22 cellular contexts compared by ENCODE assay signal in the genomic region with DNA sequence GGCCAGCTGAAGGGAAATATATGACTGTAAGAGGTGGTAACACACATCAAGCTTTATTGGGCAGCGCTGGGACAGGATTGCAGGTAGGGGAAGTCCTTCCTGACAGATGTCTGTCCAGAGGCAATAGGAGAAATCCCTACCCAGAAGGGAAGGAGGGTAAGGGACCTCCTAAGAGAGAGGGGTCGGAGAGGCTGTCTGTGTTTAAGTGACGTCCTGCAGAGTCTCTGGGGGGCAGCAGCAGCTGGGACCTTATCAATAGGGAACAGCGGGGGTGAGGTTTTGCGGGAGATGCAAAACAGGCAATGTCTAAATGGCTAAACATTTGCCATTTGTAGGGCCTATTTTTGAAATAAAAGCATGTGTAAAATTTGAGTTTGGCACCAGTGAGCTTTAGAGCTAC.
A peak's percentile ranks its signal among the peaks of the same experiment; 100 is the strongest.
DNase-seq lines count a peak whose midpoint lies in the region; ATAC-seq and TF ChIP-seq lines count a peak whose summit lies in the region.
"Had no signal": no experiment of that assay in that cellular context is flagged by ENCODE, and none has a peak within 500 bp of the region (broad histone marks: within the 10 kb centered on the region; RNA-seq: fewer than 3 reads in every experiment).

No MANE protein-coding gene starts in this region.

- no peak overlapping the region for H2BK120ac ChIP-seq in mesendoderm (ENCODE audit: low read depth, low read length)

- H3K4me3 Mint-ChIP-seq in natural killer cell treated with Interleukin-12 subunit alpha and Interleukin-12 subunit beta and Interleukin-15 and Interleukin-18, amount 100 ng/mL, for 72 hours = no peak overlapping the region
- H3K4me3 Mint-ChIP-seq in natural killer cell (no peak overlapping the region), MCF 10A (ENCODE audit: unreplicated experiment) (no peak overlapping the region)
- H3K4me3 Mint-ChIP-seq: CD4-positive, alpha-beta T cell; H9; HFFc6 had no signal

- H2BK5ac ChIP-seq in mesendoderm (ENCODE audit: low read length) = no peak overlapping the region

- H3K79me1 ChIP-seq in mesendoderm (ENCODE audit: low read length) = no peaks in the 10 kb centered on the region

- no peak overlapping the region for H4K5ac ChIP-seq in mesendoderm (ENCODE audit: low read length)

- H3K9me3 Mint-ChIP-seq in natural killer cell treated with Interleukin-12 subunit alpha and Interleukin-12 subunit beta and Interleukin-15 and Interleukin-18, amount 100 ng/mL, for 72 hours = no peaks in the 10 kb centered on the region
- H3K9me3 Mint-ChIP-seq in natural killer cell (peaks cover 0 to 3% of the 10 kb centered on the region in 2 donors), MCF 10A (ENCODE audit: unreplicated experiment) (peaks cover 30% of the 10 kb centered on the region)
- H3K9me3 Mint-ChIP-seq: HFFc6 had no signal

- H3K18ac ChIP-seq in mesendoderm (ENCODE audit: low read length) = no peak overlapping the region

- no peaks in the 10 kb centered on the region for H3K4me1 Mint-ChIP-seq in natural killer cell treated with Interleukin-12 subunit alpha and Interleukin-12 subunit beta and Interleukin-15 and Interleukin-18, amount 100 ng/mL, for 72 hours (ENCODE audit: low read depth in 2 of 2)
- no peaks in the 10 kb centered on the region for H3K4me1 Mint-ChIP-seq in natural killer cell
- peaks cover under 1% of the 10 kb centered on the region for H3K4me1 Mint-ChIP-seq in MCF 10A (ENCODE audit: insufficient read depth, unreplicated experiment)

- no peak overlapping the region for H3K4me2 ChIP-seq in mesendoderm (ENCODE audit: low read length)
- no peak overlapping the region for H3K4me2 ChIP-seq in hepatocyte

- H3K4me1 ChIP-seq in mesendoderm (ENCODE audit: control insufficient read depth, low read depth, low read length) = peaks cover 14% of the 10 kb centered on the region
- no peaks in the 10 kb centered on the region for H3K4me1 ChIP-seq in hepatocyte (ENCODE audit: insufficient read depth)

- H4K20me1 ChIP-seq in hepatocyte (ENCODE audit: insufficient read depth, poor library complexity, severe bottlenecking) = no peaks in the 10 kb centered on the region

- H3K23ac ChIP-seq in mesendoderm (ENCODE audit: low read length) = no peak overlapping the region

- no peaks in the 10 kb centered on the region for H3K36me3 Mint-ChIP-seq in natural killer cell treated with Interleukin-12 subunit alpha and Interleukin-12 subunit beta and Interleukin-15 and Interleukin-18, amount 100 ng/mL, for 72 hours
- H3K36me3 Mint-ChIP-seq in natural killer cell (peaks cover 7% of the 10 kb centered on the region), MCF 10A (ENCODE audit: insufficient read depth, unreplicated experiment) (no peaks in the 10 kb centered on the region)

- H3K27ac ChIP-seq in mesendoderm (ENCODE audit: low read depth, low read length) = no peak overlapping the region
- no peak overlapping the region for H3K27ac ChIP-seq in hepatocyte
- H3K27ac ChIP-seq: PC-9 had no signal

- no peak overlapping the region for H2AK5ac ChIP-seq in mesendoderm (ENCODE audit: low read length)

- CTCF ChIA-PET in MCF 10A (lab: Yijun Ruan, JAX) = no interaction called here

- TF ChIP-seq CTCF in natural killer cell (IDR thresholded peaks at IDR 0.05) = no peak
- no peak for TF ChIP-seq CTCF in hepatocyte (IDR thresholded peaks at IDR 0.05; ENCODE audit: poor library complexity)
- TF ChIP-seq CTCF in MCF 10A (IDR thresholded peaks at IDR 0.05; ENCODE audit: unreplicated experiment) = no peak

- H3K4me3 ChIP-seq in mesendoderm (ENCODE audit: low read length) = no peak overlapping the region
- no peak overlapping the region for H3K4me3 ChIP-seq in hepatocyte
- H3K4me3 ChIP-seq: MG63, PC-9 had no signal

- H3K56ac ChIP-seq in mesendoderm (ENCODE audit: low read length) = peak overlapping the region; percentile 61

- no CpG with 5 or more reads among the region's 5 CpGs for WGBS in mesendoderm (ENCODE audit: extremely low coverage, insufficient coverage, low lambda C conversion rate)
- WGBS in hepatocyte (ENCODE audit: low lambda C conversion rate, missing lambda C conversion rate) = 66% methylated on average over 5 of the region's 5 CpGs

- H3K36me3 ChIP-seq in mesendoderm (ENCODE audit: control insufficient read depth, insufficient read depth, low read length) (no peaks in the 10 kb centered on the region), hepatocyte (replicated peaks; ENCODE audit: insufficient read depth, low read depth) (no peaks in the 10 kb centered on the region)
- H3K36me3 ChIP-seq: BE2C, MG63 had no signal

- no TSS peak for BruUV-seq in MCF 10A (replicated peaks; lab: Mats Ljungman, UMichigan)

- POLR2A ChIA-PET in MCF 10A (lab: Yijun Ruan, JAX) = no interaction called here

- intact Hi-C loops in natural killer cell (cut with micrococcal nuclease) = no loop called here
- intact Hi-C loops in MCF 10A (cut with micrococcal nuclease) = no loop called here

- H3K27me3 Mint-ChIP-seq in natural killer cell treated with Interleukin-12 subunit alpha and Interleukin-12 subunit beta and Interleukin-15 and Interleukin-18, amount 100 ng/mL, for 72 hours = peaks cover 17 to 32% of the 10 kb centered on the region in 2 donors
- H3K27me3 Mint-ChIP-seq in natural killer cell (ENCODE audit: low read depth in 2 of 2) (peaks cover 19 to 36% of the 10 kb centered on the region in 2 donors), MCF 10A (ENCODE audit: insufficient read depth, unreplicated experiment) (peaks cover 11% of the 10 kb centered on the region)
- H3K27me3 Mint-ChIP-seq: CD4-positive, alpha-beta T cell had no signal

- H3K27me3 ChIP-seq in mesendoderm (ENCODE audit: insufficient read depth, low read length, poor library complexity) (no peaks in the 10 kb centered on the region), hepatocyte (no peaks in the 10 kb centered on the region)
- H3K27me3 ChIP-seq: BE2C, MG63 had no signal

- no peak overlapping the region for H3K27ac Mint-ChIP-seq in natural killer cell treated with Interleukin-12 subunit alpha and Interleukin-12 subunit beta and Interleukin-15 and Interleukin-18, amount 100 ng/mL, for 72 hours
- H3K27ac Mint-ChIP-seq in natural killer cell (no peak overlapping the region), MCF 10A (ENCODE audit: low read depth, unreplicated experiment) (no peak overlapping the region)
- H3K27ac Mint-ChIP-seq: CD4-positive, alpha-beta T cell; HFFc6 had no signal

- DNase-seq in natural killer cell treated with Interleukin-12 subunit alpha and Interleukin-12 subunit beta and Interleukin-15 and Interleukin-18, amount 100 ng/mL, for 72 hours (ENCODE audit: low spot score) = peak; percentile 26
- DNase-seq in natural killer cell (no peak), ecto neural progenitor cell (ENCODE audit: low spot score) (peak; percentile 29), mesendoderm (no peak), hepatocyte (ENCODE audit: low spot score) (no peak), MCF 10A (ENCODE audit: unreplicated experiment) (no peak)
- no peak for DNase-seq in stimulated activated CD4-positive, alpha-beta T cell treated with anti-CD3 and anti-CD28 coated beads, Interleukin-4, amount 100 ng/mL, for 24 hours
- DNase-seq: BE2C, COR-L47, DMS79 treated with DMSO at 0.1 percent for 48 hours, HFFc6, Karpas-422, MG63, NCI-H1048, NCI-H1417 treated with DMSO at 0.1 percent for 48 hours, NCI-H187 treated with DMSO at 0.1 percent for 48 hours, NCI-H748 treated with DMSO at 0.1 percent for 48 hours, PC-9, RPMI8226, SIG-M5 had no signal

- no peaks in the 10 kb centered on the region for H3K9me2 ChIP-seq in hepatocyte (replicated peaks; ENCODE audit: insufficient read depth)

- no peak overlapping the region for H3K9ac ChIP-seq in mesendoderm (ENCODE audit: low read length)

- no peak overlapping the region for H2BK15ac ChIP-seq in mesendoderm (replicated peaks; ENCODE audit: low read depth)

- H3K9me3 ChIP-seq in hepatocyte (ENCODE audit: low read depth) = no peaks in the 10 kb centered on the region
- H3K9me3 ChIP-seq: BE2C had no signal

- no peak overlapping the region for H2AFZ ChIP-seq in hepatocyte
- H2AFZ ChIP-seq: PC-9 had no signal

- H3K4ac ChIP-seq in mesendoderm (ENCODE audit: low read depth, low read length) = no peak overlapping the region

- H4K8ac ChIP-seq in mesendoderm (ENCODE audit: low read depth, low read length) = no peak overlapping the region

- no peaks in the 10 kb centered on the region for H3K79me2 ChIP-seq in mesendoderm (ENCODE audit: control insufficient read depth, insufficient read depth, low read length)
- H3K79me2 ChIP-seq in hepatocyte = no peaks in the 10 kb centered on the region

- no peak for ATAC-seq in natural killer cell treated with Interleukin-12 subunit alpha and Interleukin-12 subunit beta and Interleukin-15 and Interleukin-18, amount 100 ng/mL, for 72 hours
- no peak for ATAC-seq in natural killer cell

Comparison
In these comparisons a context has a peak if more than half of its experiments do, and no peak if none do; other contexts are left out.
1. DNase-seq: peak in natural killer cell treated with Interleukin-12 subunit alpha and Interleukin-12 subunit beta and Interleukin-15 and Interleukin-18, amount 100 ng/mL, for 72 hours (single experiment) and ecto neural progenitor cell (single experiment); none in natural killer cell (single experiment), mesendoderm (single experiment), stimulated activated CD4-positive, alpha-beta T cell treated with anti-CD3 and anti-CD28 coated beads, Interleukin-4, amount 100 ng/mL, for 24 hours (single experiment), hepatocyte (single experiment) and MCF 10A (single experiment).